In genomic region chr17:45371414-45372324, GRCh38 we compare ENCODE assay signal across 1 cellular context.
TF ChIP-seq lines count a peak whose summit lies in the region.

No MANE protein-coding gene starts in this region.

TF ChIP-seq in A549, 52 proteins besides CTCF, POLR2A, EP300 and RAD21 (continued from another document):
- TF ChIP-seq USF2 (IDR thresholded peaks at IDR 0.05) (no peak; the same call in 1 of the 2 replicates), GATA3 (IDR thresholded peaks at IDR 0.05; ENCODE audit: borderline replicate concordance) (peak; percentile 98), PHF8 (IDR thresholded peaks at IDR 0.05; ENCODE audit: borderline replicate concordance, low read depth) (no peak), FOSL2 (IDR thresholded peaks at IDR 0.05) (peak; percentile 98), FOSL2 (CRISPR knock-in tag; IDR thresholded peaks at IDR 0.05) (peak; percentile 100), HES2 (IDR thresholded peaks at IDR 0.05) (peak; percentile 48; the same call in 1 of the 2 replicates), E2F6 (IDR thresholded peaks at IDR 0.05; ENCODE audit: borderline replicate concordance, low read depth) (peak; percentile 78), BHLHE40 (IDR thresholded peaks at IDR 0.05; ENCODE audit: low read depth, low read length) (peak; percentile 94), ELK1 (IDR thresholded peaks at IDR 0.05; ENCODE audit: low read depth, low read length) (no peak), KDM1A (IDR thresholded peaks at IDR 0.05; ENCODE audit: low read depth) (no peak; the same call in 1 of the 2 replicates), ZNF302 (CRISPR knock-in tag; IDR thresholded peaks at IDR 0.05) (no peak), NFE2L2 (conservative IDR thresholded peaks at IDR 0.05; ENCODE audit: low read length) (peak; percentile 64; the same call in 1 of the 2 replicates), ATOH8 (CRISPR knock-in tag; IDR thresholded peaks at IDR 0.05; ENCODE audit: low read depth) (0 out of 2 replicates have a peak, but pooled peaks have one; percentile 18), BCL3 (IDR thresholded peaks at IDR 0.05) (peak; percentile 87; the same call in 2 of the 3 replicates), HMGXB4 (CRISPR knock-in tag; IDR thresholded peaks at IDR 0.05; ENCODE audit: borderline replicate concordance) (peak; percentile 78; the same call in 1 of the 2 replicates), RFX5 (IDR thresholded peaks at IDR 0.05) (peak; percentile 40; the same call in 1 of the 2 replicates), RARB (CRISPR knock-in tag; IDR thresholded peaks at IDR 0.05) (peak; percentile 10), MAZ (IDR thresholded peaks at IDR 0.05; ENCODE audit: borderline replicate concordance, low read depth, low read length) (0 out of 2 replicates have a peak, but pooled peaks have one; percentile 15), CEBPB (IDR thresholded peaks at IDR 0.05) (peak; percentile 72 to 96), CBX8 (IDR thresholded peaks at IDR 0.05) (no peak), ZC3H11A (IDR thresholded peaks at IDR 0.05) (no peak), CHD4 (IDR thresholded peaks at IDR 0.05; ENCODE audit: borderline replicate concordance) (no peak; the same call in 1 of the 2 replicates), MAFK (IDR thresholded peaks at IDR 0.05; ENCODE audit: partially characterized antibody) (peak; percentile 84), EHF (CRISPR knock-in tag; IDR thresholded peaks at IDR 0.05) (peak; percentile 76), NPAS2 (CRISPR knock-in tag; IDR thresholded peaks at IDR 0.05; ENCODE audit: borderline replicate concordance) (peak; percentile 68), SREBF2 (IDR thresholded peaks at IDR 0.05) (no peak), HDAC2 (IDR thresholded peaks at IDR 0.05) (no peak), JUNB (IDR thresholded peaks at IDR 0.05) (peak; percentile 99)
